1 cellular context compared by ENCODE assay signal in genomic region chr15:79045041-79045440, GRCh38.
TF ChIP-seq lines count a peak whose summit lies in the region.

No MANE protein-coding gene starts in this region.

TF ChIP-seq in HepG2, 621 proteins besides CTCF, POLR2A, EP300 and RAD21 (continued from another document):
- TF ChIP-seq, protein P1, sequence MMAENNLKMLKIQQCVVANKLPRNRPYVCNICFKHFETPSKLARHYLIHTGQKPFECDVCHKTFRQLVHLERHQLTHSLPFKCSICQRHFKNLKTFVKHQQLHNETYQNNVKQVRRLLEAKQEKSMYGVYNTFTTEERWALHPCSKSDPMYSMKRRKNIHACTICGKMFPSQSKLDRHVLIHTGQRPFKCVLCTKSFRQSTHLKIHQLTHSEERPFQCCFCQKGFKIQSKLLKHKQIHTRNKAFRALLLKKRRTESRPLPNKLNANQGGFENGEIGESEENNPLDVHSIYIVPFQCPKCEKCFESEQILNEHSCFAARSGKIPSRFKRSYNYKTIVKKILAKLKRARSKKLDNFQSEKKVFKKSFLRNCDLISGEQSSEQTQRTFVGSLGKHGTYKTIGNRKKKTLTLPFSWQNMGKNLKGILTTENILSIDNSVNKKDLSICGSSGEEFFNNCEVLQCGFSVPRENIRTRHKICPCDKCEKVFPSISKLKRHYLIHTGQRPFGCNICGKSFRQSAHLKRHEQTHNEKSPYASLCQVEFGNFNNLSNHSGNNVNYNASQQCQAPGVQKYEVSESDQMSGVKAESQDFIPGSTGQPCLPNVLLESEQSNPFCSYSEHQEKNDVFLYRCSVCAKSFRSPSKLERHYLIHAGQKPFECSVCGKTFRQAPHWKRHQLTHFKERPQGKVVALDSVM (CRISPR knock-in tag; IDR thresholded peaks at IDR 0.05), result no peak
- no peak for TF ChIP-seq ZNF879 (CRISPR knock-in tag; IDR thresholded peaks at IDR 0.05)
- no peak for TF ChIP-seq ZBTB33 (CRISPR knock-in tag; IDR thresholded peaks at IDR 0.05)
- TF ChIP-seq, protein P2, sequence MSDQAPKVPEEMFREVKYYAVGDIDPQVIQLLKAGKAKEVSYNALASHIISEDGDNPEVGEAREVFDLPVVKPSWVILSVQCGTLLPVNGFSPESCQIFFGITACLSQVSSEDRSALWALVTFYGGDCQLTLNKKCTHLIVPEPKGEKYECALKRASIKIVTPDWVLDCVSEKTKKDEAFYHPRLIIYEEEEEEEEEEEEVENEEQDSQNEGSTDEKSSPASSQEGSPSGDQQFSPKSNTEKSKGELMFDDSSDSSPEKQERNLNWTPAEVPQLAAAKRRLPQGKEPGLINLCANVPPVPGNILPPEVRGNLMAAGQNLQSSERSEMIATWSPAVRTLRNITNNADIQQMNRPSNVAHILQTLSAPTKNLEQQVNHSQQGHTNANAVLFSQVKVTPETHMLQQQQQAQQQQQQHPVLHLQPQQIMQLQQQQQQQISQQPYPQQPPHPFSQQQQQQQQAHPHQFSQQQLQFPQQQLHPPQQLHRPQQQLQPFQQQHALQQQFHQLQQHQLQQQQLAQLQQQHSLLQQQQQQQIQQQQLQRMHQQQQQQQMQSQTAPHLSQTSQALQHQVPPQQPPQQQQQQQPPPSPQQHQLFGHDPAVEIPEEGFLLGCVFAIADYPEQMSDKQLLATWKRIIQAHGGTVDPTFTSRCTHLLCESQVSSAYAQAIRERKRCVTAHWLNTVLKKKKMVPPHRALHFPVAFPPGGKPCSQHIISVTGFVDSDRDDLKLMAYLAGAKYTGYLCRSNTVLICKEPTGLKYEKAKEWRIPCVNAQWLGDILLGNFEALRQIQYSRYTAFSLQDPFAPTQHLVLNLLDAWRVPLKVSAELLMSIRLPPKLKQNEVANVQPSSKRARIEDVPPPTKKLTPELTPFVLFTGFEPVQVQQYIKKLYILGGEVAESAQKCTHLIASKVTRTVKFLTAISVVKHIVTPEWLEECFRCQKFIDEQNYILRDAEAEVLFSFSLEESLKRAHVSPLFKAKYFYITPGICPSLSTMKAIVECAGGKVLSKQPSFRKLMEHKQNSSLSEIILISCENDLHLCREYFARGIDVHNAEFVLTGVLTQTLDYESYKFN (CRISPR knock-in tag; conservative IDR thresholded peaks at IDR 0.05), result no peak
- TF ChIP-seq NONO (IDR thresholded peaks at IDR 0.05), result no peak
- no peak for TF ChIP-seq NONO (CRISPR knock-in tag; conservative IDR thresholded peaks at IDR 0.05)
- no peak for TF ChIP-seq HCFC1 (IDR thresholded peaks at IDR 0.05; ENCODE audit: low read depth, low read length)
- TF ChIP-seq KDM2A (CRISPR knock-in tag; IDR thresholded peaks at IDR 0.05; ENCODE audit: borderline replicate concordance, low read depth), result no peak
- TF ChIP-seq CREB1 (IDR thresholded peaks at IDR 0.05), result no peak
- TF ChIP-seq CREB1 (CRISPR knock-in tag; IDR thresholded peaks at IDR 0.05), result no peak
- TF ChIP-seq CENPBD1 (CRISPR knock-in tag; IDR thresholded peaks at IDR 0.05; ENCODE audit: borderline replicate concordance, low read depth), result no peak
- no peak for TF ChIP-seq TBP (CRISPR knock-in tag; IDR thresholded peaks at IDR 0.05)
- TF ChIP-seq, protein P3, sequence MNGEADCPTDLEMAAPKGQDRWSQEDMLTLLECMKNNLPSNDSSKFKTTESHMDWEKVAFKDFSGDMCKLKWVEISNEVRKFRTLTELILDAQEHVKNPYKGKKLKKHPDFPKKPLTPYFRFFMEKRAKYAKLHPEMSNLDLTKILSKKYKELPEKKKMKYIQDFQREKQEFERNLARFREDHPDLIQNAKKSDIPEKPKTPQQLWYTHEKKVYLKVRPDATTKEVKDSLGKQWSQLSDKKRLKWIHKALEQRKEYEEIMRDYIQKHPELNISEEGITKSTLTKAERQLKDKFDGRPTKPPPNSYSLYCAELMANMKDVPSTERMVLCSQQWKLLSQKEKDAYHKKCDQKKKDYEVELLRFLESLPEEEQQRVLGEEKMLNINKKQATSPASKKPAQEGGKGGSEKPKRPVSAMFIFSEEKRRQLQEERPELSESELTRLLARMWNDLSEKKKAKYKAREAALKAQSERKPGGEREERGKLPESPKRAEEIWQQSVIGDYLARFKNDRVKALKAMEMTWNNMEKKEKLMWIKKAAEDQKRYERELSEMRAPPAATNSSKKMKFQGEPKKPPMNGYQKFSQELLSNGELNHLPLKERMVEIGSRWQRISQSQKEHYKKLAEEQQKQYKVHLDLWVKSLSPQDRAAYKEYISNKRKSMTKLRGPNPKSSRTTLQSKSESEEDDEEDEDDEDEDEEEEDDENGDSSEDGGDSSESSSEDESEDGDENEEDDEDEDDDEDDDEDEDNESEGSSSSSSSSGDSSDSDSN (CRISPR knock-in tag; IDR thresholded peaks at IDR 0.05), result no peak
- TF ChIP-seq ZNF34 (CRISPR knock-in tag; IDR thresholded peaks at IDR 0.05; ENCODE audit: borderline replicate concordance), result no peak
- no peak for TF ChIP-seq ZNF703 (CRISPR knock-in tag; IDR thresholded peaks at IDR 0.05; ENCODE audit: borderline replicate concordance)
- no peak for TF ChIP-seq POLR2AphosphoS5 (IDR thresholded peaks at IDR 0.05; ENCODE audit: low read depth, low read length)
- TF ChIP-seq ZNF589 (CRISPR knock-in tag; conservative IDR thresholded peaks at IDR 0.05), result no peak
- no peak for TF ChIP-seq RAD51 (IDR thresholded peaks at IDR 0.05; ENCODE audit: borderline replicate concordance)
- no peak for TF ChIP-seq RORA (CRISPR knock-in tag; IDR thresholded peaks at IDR 0.05)
TF ChIP-seq in HepG2: peak in this region for 0.
